ENCODE assay signal across 19 cellular contexts in the genomic region with DNA sequence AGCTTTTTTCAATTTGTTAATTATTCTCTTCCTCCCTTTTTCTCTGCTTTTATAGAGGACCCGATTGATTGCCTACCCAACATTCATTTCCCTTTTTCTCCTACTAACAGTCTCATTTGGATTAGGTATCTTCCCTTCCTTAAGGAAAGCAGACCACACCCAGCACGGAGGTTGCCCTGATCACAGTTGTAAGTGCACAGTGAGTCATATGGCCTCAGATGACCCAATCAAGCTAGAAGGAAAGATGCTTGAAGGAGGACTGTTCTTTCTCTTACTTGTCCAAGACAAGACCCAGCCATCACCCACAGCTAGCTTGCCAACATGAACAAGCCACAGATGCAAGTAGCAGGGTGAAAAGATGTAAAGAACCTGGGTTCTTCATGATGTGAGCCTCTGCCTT.
DNase-seq lines count a peak whose midpoint lies in the region; ATAC-seq and TF ChIP-seq lines count a peak whose summit lies in the region.
"Had no signal": no experiment of that assay in that cellular context is flagged by ENCODE, and none has a peak within 500 bp of the region (broad histone marks: within the 10 kb centered on the region; RNA-seq: fewer than 3 reads in every experiment).

No MANE protein-coding gene starts in this region.

- ATAC-seq in HG03457 (IDR thresholded peaks at IDR 0.05; ENCODE audit: unreplicated experiment), result no peak

- H3K4me3 ChIP-seq in mammary epithelial cell (replicated peaks in 1 of 3; ENCODE audit: insufficient read depth in 1 of 3, low read depth in 2 of 3, low read length in 3 of 3), result no peak overlapping the region
- H3K4me3 ChIP-seq in BE2C (ENCODE audit: low read depth, low read length), result no peak overlapping the region
- no peak overlapping the region for H3K4me3 ChIP-seq in PC-9

- TF ChIP-seq CTCF in Calu3 (IDR thresholded peaks at IDR 0.05; ENCODE audit: unreplicated experiment) (no peak), mammary epithelial cell (conservative IDR thresholded peaks at IDR 0.05 in 1 of 2, IDR thresholded peaks at IDR 0.05 in 1 of 2; ENCODE audit: extremely low read depth in 1 of 2, insufficient read depth in 1 of 2, low read depth in 1 of 2, low read length in 2 of 2) (no peak), BE2C (IDR thresholded peaks at IDR 0.05; ENCODE audit: low read depth, low read length) (no peak), PC-9 (conservative IDR thresholded peaks at IDR 0.05) (no peak)

- BruUV-seq in Calu3 (replicated peaks; lab: Mats Ljungman, UMichigan) (no TSS peak), mammary epithelial cell (replicated peaks; lab: Mats Ljungman, UMichigan) (no TSS peak), PC-9 (replicated peaks; lab: Mats Ljungman, UMichigan) (no TSS peak)

- WGBS in mammary epithelial cell (ENCODE audit: low coverage, missing lambda C conversion rate), result 46% methylated on average over 2 of the region's 2 CpGs

- H3K27ac ChIP-seq in mammary epithelial cell (ENCODE audit: insufficient read depth, low read depth, low read length) (no peak overlapping the region), PC-9 (no peak overlapping the region)
- H3K27ac ChIP-seq: C4-2B had no signal

- dilution Hi-C loops in mammary epithelial cell (cut with HindIII; ENCODE audit: low sequenced_read_pairs), result no loop called here

- H3K36me3 ChIP-seq in mammary epithelial cell (ENCODE audit: insufficient read depth, low read length) (no peaks in the 10 kb centered on the region), BE2C (no peaks in the 10 kb centered on the region), PC-9 (ENCODE audit: low read depth) (no peaks in the 10 kb centered on the region)

- DNase-seq in Calu3, result peak; percentile 9
- peak; percentile 18 for DNase-seq in M059J (ENCODE audit: low read depth)
- peak; percentile 61 for DNase-seq in mammary epithelial cell
- DNase-seq in kidney tubule cell (ENCODE audit: low spot score), result peak; percentile 38
- DNase-seq in BE2C, result no peak
- DNase-seq in PC-9, result no peak
- DNase-seq in NCI-H2081 treated with DMSO at 0.1 percent for 48 hours (lab: John Stamatoyannopoulos, UW), result no peak
- DNase-seq: AML-193; CD8-positive, alpha-beta memory T cell; H7; NCI-H1092 treated with DMSO at 0.1 percent for 48 hours; NCI-H1436 treated with DMSO at 0.1 percent for 48 hours; NCI-H1930; NCI-H2227 treated with DMSO at 0.1 percent for 48 hours; NCI-H510A; NCI-H748 treated with DMSO at 0.1 percent for 48 hours; SHP77 had no signal

- no peaks in the 10 kb centered on the region for H3K27me3 Mint-ChIP-seq in Calu3 (ENCODE audit: unreplicated experiment)
- H3K27me3 Mint-ChIP-seq: CD8-positive, alpha-beta memory T cell had no signal

- no peaks in the 10 kb centered on the region for H3F3A ChIP-seq in PC-9 (ENCODE audit: insufficient read depth, low read depth)

- no peak overlapping the region for H3K9ac ChIP-seq in mammary epithelial cell (ENCODE audit: insufficient read depth, low read length)

- no peaks in the 10 kb centered on the region for H3K9me3 Mint-ChIP-seq in Calu3 (ENCODE audit: low read depth, unreplicated experiment)

- H3K4me1 Mint-ChIP-seq in Calu3 (ENCODE audit: low read depth, unreplicated experiment), result peaks cover 18% of the 10 kb centered on the region
- H3K4me1 Mint-ChIP-seq: CD8-positive, alpha-beta memory T cell had no signal

- H3K79me2 ChIP-seq in mammary epithelial cell (ENCODE audit: insufficient read depth, low read length), result no peaks in the 10 kb centered on the region
- H3K79me2 ChIP-seq in PC-9 (ENCODE audit: low read depth), result no peaks in the 10 kb centered on the region

- intact Hi-C loops in Calu3 (cut with micrococcal nuclease; ENCODE audit: unreplicated experiment) (no loop called here), mammary epithelial cell (cut with micrococcal nuclease) (no loop called here), PC-9 (cut with micrococcal nuclease; ENCODE audit: unreplicated experiment) (no loop called here)

- POLR2A ChIA-PET in PC-9 (lab: Charles Lee; ENCODE audit: unreplicated experiment), result no interaction called here

- H2AFZ ChIP-seq in mammary epithelial cell (ENCODE audit: low read depth, low read length) (peak overlapping the region; percentile 24), PC-9 (no peak overlapping the region)

- H3K27ac Mint-ChIP-seq in Calu3 (ENCODE audit: unreplicated experiment), result no peak overlapping the region
- H3K27ac Mint-ChIP-seq: CD8-positive, alpha-beta memory T cell had no signal

- H4K20me1 ChIP-seq in mammary epithelial cell (ENCODE audit: insufficient read depth, low read length) (no peaks in the 10 kb centered on the region), PC-9 (ENCODE audit: insufficient read depth) (no peaks in the 10 kb centered on the region)

- H3K36me3 Mint-ChIP-seq in Calu3 (ENCODE audit: insufficient read depth, unreplicated experiment), result no peaks in the 10 kb centered on the region
- H3K36me3 Mint-ChIP-seq: CD8-positive, alpha-beta memory T cell had no signal

- no peaks in the 10 kb centered on the region for H3K9me2 ChIP-seq in PC-9 (ENCODE audit: insufficient read depth)

- CTCF ChIA-PET in Calu3 (lab: Charles Lee) (interaction anchor here (0.9 to 1.8 kb wide), 2 partner anchors 25 to 49 kb away, joined by 3 to 4 read pairs; no protein-coding TSS in a partner anchor), mammary epithelial cell (lab: Charles Lee; ENCODE audit: low non-redundant PET) (interaction anchor here (0.6 kb wide), 1 partner anchor 268 kb away, joined by 3 read pairs; no protein-coding TSS in a partner anchor), PC-9 (lab: Charles Lee) (no interaction called here)

- H3K4me3 Mint-ChIP-seq in Calu3 (ENCODE audit: low read depth, unreplicated experiment), result no peak overlapping the region
- H3K4me3 Mint-ChIP-seq: CD8-positive, alpha-beta memory T cell had no signal

- no peaks in the 10 kb centered on the region for H3K27me3 ChIP-seq in mammary epithelial cell (ENCODE audit: insufficient read depth, low read length)
- H3K27me3 ChIP-seq in BE2C, result no peaks in the 10 kb centered on the region
- H3K27me3 ChIP-seq in PC-9 (ENCODE audit: insufficient read depth, low read depth), result no peaks in the 10 kb centered on the region

- H3K4me2 ChIP-seq in mammary epithelial cell (ENCODE audit: insufficient read depth, low read depth, low read length) (no peak overlapping the region), PC-9 (no peak overlapping the region)

- in situ Hi-C loops in mammary epithelial cell (cut with MboI; ENCODE audit: low sequenced_read_pairs in 2 of 2), result loop anchor here in 1 of 2 donors (25.0 kb wide), 2 partner anchors 269 to 394 kb away; no protein-coding TSS in a partner anchor

- H3K4me1 ChIP-seq in mammary epithelial cell (ENCODE audit: insufficient read depth, low read length), result peaks cover 6% of the 10 kb centered on the region
- H3K4me1 ChIP-seq in BE2C, result peaks cover 26% of the 10 kb centered on the region
- H3K4me1 ChIP-seq in PC-9 (replicated peaks; ENCODE audit: insufficient read depth), result no peaks in the 10 kb centered on the region

- H3K9me3 ChIP-seq in mammary epithelial cell (replicated peaks; ENCODE audit: insufficient read depth, low read length) (no peaks in the 10 kb centered on the region), BE2C (no peaks in the 10 kb centered on the region), PC-9 (ENCODE audit: insufficient read depth, low read depth) (no peaks in the 10 kb centered on the region)

Comparison
In these comparisons a context has a peak if more than half of its experiments do, and no peak if none do; other contexts are left out.
1. DNase-seq: peak in Calu3 (single experiment), M059J (single experiment), mammary epithelial cell (single experiment) and kidney tubule cell (single experiment); none in BE2C (single experiment), PC-9 (0 of 2) and NCI-H2081 treated with DMSO at 0.1 percent for 48 hours (single experiment).